ENCODE assay signal across 23 cellular contexts in the genomic region with DNA sequence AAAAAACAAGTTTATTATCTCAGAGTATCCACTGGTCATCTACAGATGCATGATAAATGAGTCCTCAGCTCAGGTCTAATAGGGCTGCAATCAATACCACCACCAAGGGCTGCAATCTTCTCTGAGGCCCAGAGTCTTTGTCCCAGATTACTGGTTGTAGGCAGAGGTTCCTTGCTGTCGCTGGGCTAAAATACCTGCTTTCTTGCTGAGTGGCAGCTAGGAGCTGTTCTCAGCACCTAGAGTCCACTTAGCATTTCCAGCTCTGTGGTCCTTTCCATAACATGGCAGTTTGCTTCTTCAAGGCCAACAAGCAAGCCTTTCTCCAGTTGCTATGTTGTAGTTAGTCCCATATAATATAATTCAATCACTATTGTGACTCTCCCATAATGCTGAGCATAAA.
"Had no signal": no experiment of that assay in that cellular context is flagged by ENCODE, and none has a peak within 500 bp of the region (broad histone marks: within the 10 kb centered on the region; RNA-seq: fewer than 3 reads in every experiment).

No MANE protein-coding gene starts in this region.

- H3K27me3 ChIP-seq: SJSA1 had no signal

- H3K4me3 ChIP-seq: K562, SJSA1, SK-N-MC had no signal

- H3K36me3 ChIP-seq: SJSA1 had no signal

- H3K9ac ChIP-seq: KMS-11 had no signal

- ATAC-seq: HepG2, K562 had no signal

- DNase-seq: IMR-90, Kasumi-1, MM.1S, NCI-H1092 treated with DMSO at 0.1 percent for 48 hours, NCI-H1436, NCI-H187, NCI-H2029, NCI-H2081 treated with DMSO at 0.1 percent for 48 hours, NCI-H2171, NCI-H226, NCI-H446, NCI-H510A, NCI-H524 treated with DMSO at 0.1 percent for 48 hours, NCI-H69, NCI-H774, Right ventricle myocardium superior, RPMI8226, SIG-M5 had no signal

- H3K4me1 ChIP-seq: SJSA1 had no signal

- H3K4me2 ChIP-seq: KMS-11 had no signal

- H3K27ac ChIP-seq: KMS-11, SJSA1, SK-N-MC had no signal
